In genomic region chr2:190888449-190888848, GRCh38 we compare ENCODE assay signal across 12 cellular contexts. TPM values are rescaled to one million over a fixed set of nuclear protein-coding genes. Genes with fewer than 3 reads are reported as not detected.
A peak's percentile ranks its signal among the peaks of the same experiment; 100 is the strongest.
DNase-seq lines count a peak whose midpoint lies in the region; ATAC-seq, FAIRE-seq and TF ChIP-seq lines count a peak whose summit lies in the region.
"Had no signal": no experiment of that assay in that cellular context is flagged by ENCODE, and none has a peak within 500 bp of the region (broad histone marks: within the 10 kb centered on the region; RNA-seq: fewer than 3 reads in every experiment).

No MANE protein-coding gene starts in this region.

- ATAC-seq in DND-41 (ENCODE audit: insufficient read depth, low read depth) (no peak), naive B cell (ENCODE audit: low read depth in 2 of 2) (no peak), GM21825 (IDR thresholded peaks at IDR 0.05; ENCODE audit: unreplicated experiment) (no peak)
- ATAC-seq in activated naive CD8-positive, alpha-beta T cell treated with anti-CD3 and anti-CD28 coated beads, Interleukin-2, amount 50 U/mL, for 24 hours = no peak

- no peak for TF ChIP-seq CTCF in AG09309 (IDR thresholded peaks at IDR 0.05; ENCODE audit: control insufficient read depth, insufficient read depth, low read depth, low read length, missing control alignments)
- no peak for TF ChIP-seq CTCF in DND-41 (IDR thresholded peaks at IDR 0.05; ENCODE audit: borderline replicate concordance, extremely low read depth, low read length, poor library complexity, severe bottlenecking)

- no peak for FAIRE-seq in GM19239 (lab: Jason Lieb, UNC)

- peaks cover 78% of the 10 kb centered on the region for H3K4me1 Mint-ChIP-seq in activated naive CD8-positive, alpha-beta T cell treated with anti-CD3 and anti-CD28 coated beads, Interleukin-2, amount 50 U/mL, for 24 hours
- H3K4me1 Mint-ChIP-seq in naive B cell = peaks cover 51 to 80% (median 59%) of the 10 kb centered on the region in 3 donors

- no peaks in the 10 kb centered on the region for H3K27me3 ChIP-seq in DND-41 (ENCODE audit: insufficient read depth, low read length, poor library complexity)
- H3K27me3 ChIP-seq: esophagus squamous epithelium had no signal

- H3K4me1 ChIP-seq in DND-41 (ENCODE audit: insufficient read depth, low read length) = peaks cover 44% of the 10 kb centered on the region

- H3K9ac ChIP-seq in DND-41 (ENCODE audit: low read depth, low read length) = no peak overlapping the region

- peaks cover 75% of the 10 kb centered on the region for H3K36me3 ChIP-seq in DND-41 (ENCODE audit: insufficient read depth, low read length)
- H3K36me3 ChIP-seq: esophagus squamous epithelium had no signal

- no peaks in the 10 kb centered on the region for H3K27me3 Mint-ChIP-seq in activated naive CD8-positive, alpha-beta T cell treated with anti-CD3 and anti-CD28 coated beads, Interleukin-2, amount 50 U/mL, for 24 hours
- no peaks in the 10 kb centered on the region for H3K27me3 Mint-ChIP-seq in naive B cell

- H3K4me2 ChIP-seq in DND-41 (ENCODE audit: insufficient read depth, low read length) = peak overlapping the region; percentile 47; the same call in 1 of the 2 replicates

- no peaks in the 10 kb centered on the region for H3K9me3 Mint-ChIP-seq in activated naive CD8-positive, alpha-beta T cell treated with anti-CD3 and anti-CD28 coated beads, Interleukin-2, amount 50 U/mL, for 24 hours
- H3K9me3 Mint-ChIP-seq in naive B cell = no peaks in the 10 kb centered on the region

- H3K9me3 ChIP-seq in DND-41 (ENCODE audit: insufficient read depth, low read length, severe bottlenecking) = no peaks in the 10 kb centered on the region
- H3K9me3 ChIP-seq: esophagus squamous epithelium had no signal

- peaks cover 82% of the 10 kb centered on the region; the same call in 1 of the 2 replicates for H4K20me1 ChIP-seq in DND-41 (ENCODE audit: insufficient read depth, low read length)

- H3K4me3 Mint-ChIP-seq in activated naive CD8-positive, alpha-beta T cell treated with anti-CD3 and anti-CD28 coated beads, Interleukin-2, amount 50 U/mL, for 24 hours = peak overlapping the region; percentile 64
- peak overlapping the region in 5 of 8 donors; percentile 0 to 71 (median 52) for H3K4me3 Mint-ChIP-seq in naive B cell

- DNase-seq in AG09309 (ENCODE audit: low read depth) (no peak), DND-41 (no peak), naive B cell (no peak), GM19239 (ENCODE audit: insufficient read length, low spot score) (no peak), SW480 (ENCODE audit: low spot score) (no peak)
- DNase-seq in activated naive CD8-positive, alpha-beta T cell treated with anti-CD3 and anti-CD28 coated beads, Interleukin-2, amount 50 U/mL, for 24 hours = no peak
- no peak for DNase-seq in stimulated activated CD4-positive, alpha-beta T cell treated with anti-CD3 and anti-CD28 coated beads, Interleukin-2, amount 100 ng/mL, for 24 hours
- DNase-seq: caudate nucleus, esophagus squamous epithelium, NCI-H1694, NCI-H526 treated with DMSO at 0.1 percent for 48 hours had no signal

- no peak overlapping the region for H3K27ac ChIP-seq in DND-41 (ENCODE audit: low read length)
- H3K27ac ChIP-seq: esophagus squamous epithelium had no signal

- peak overlapping the region; percentile 60 for H3K27ac Mint-ChIP-seq in activated naive CD8-positive, alpha-beta T cell treated with anti-CD3 and anti-CD28 coated beads, Interleukin-2, amount 50 U/mL, for 24 hours
- H3K27ac Mint-ChIP-seq in naive B cell = peak overlapping the region in 4 of 6 donors; percentile 17 to 90 (median 64)

- H3K36me3 Mint-ChIP-seq in activated naive CD8-positive, alpha-beta T cell treated with anti-CD3 and anti-CD28 coated beads, Interleukin-2, amount 50 U/mL, for 24 hours (ENCODE audit: low read depth) = peaks cover 54% of the 10 kb centered on the region
- H3K36me3 Mint-ChIP-seq in naive B cell = peaks cover 6 to 7% of the 10 kb centered on the region in 2 donors

- no peak overlapping the region for H2AFZ ChIP-seq in DND-41 (ENCODE audit: low read depth, low read length)

- peaks cover 99% of the 10 kb centered on the region for H3K79me2 ChIP-seq in DND-41 (ENCODE audit: insufficient read depth, low read length)

- H3K4me3 ChIP-seq in AG09309 (ENCODE audit: control insufficient read depth, low read depth, low read length) (peak overlapping the region; percentile 28), DND-41 (ENCODE audit: low read depth in 1 of 2, low read length in 2 of 2) (no peak overlapping the region)
- H3K4me3 ChIP-seq: esophagus squamous epithelium had no signal

RNA-seq across cellular contexts. Expression of gene GLS, which starts 7.8 kb away (rescaled TPM):
- 10 to 100 TPM; 15.6 to 48.3 (median 40.0) TPM for polyA plus RNA-seq in naive B cell (ENCODE audit: low read depth in 6 of 6)
